Comparison of ENCODE assay signal across 8 cellular contexts in the genomic region with DNA sequence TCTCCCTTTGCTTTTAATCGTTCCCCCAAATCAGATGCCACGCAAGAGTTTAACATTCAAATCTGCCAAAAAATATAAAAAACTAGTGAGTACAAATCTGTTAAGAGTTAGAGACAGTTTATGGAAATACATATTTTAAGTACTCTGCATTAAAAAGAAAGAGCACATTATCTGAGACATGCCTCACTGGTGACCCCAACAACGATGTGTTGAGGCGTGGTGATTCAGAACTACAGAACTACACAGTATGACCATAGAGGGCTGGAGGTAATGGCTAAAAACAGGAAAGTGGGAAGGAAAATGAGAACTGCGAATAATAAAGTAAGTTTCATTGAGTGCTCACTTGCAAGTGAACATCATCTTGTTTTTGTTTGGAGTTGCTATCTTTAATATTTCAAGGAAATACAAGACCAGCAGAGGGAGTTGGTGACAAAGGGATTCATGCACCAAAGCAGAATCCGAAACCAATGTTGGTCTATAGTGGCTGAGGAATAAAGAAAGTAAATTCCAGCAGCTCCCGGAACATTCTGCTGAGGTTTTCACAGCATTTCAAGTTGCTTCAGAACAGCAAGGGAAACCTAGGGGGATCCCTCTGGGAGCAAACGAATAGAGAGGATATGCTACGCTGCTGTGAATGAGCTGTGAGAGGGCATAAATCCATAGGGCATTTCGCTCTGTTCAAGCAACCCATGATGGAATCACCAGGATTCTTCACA.
DNase-seq lines count a peak whose midpoint lies in the region; ATAC-seq and TF ChIP-seq lines count a peak whose summit lies in the region.

No MANE protein-coding gene starts in this region.

- no peaks in the 10 kb centered on the region for H3K36me3 ChIP-seq in tibial nerve

- 44 to 47% methylated on average over 10 of the region's 10 CpGs for WGBS in tibial nerve, 2 donors

- peak overlapping the region; percentile 24; the same call in 1 of the 2 replicates for H3K27ac ChIP-seq in VCaP
- H3K27ac ChIP-seq in tibial nerve = no peak overlapping the region

- TF ChIP-seq CTCF in VCaP (conservative IDR thresholded peaks at IDR 0.05) (peak; percentile 77), tibial nerve (IDR thresholded peaks at IDR 0.05) (peak in 4 of 5 experiments; percentile 20 to 39 (median 32)), CD14-positive monocyte (IDR thresholded peaks at IDR 0.05) (no peak)

- no peaks in the 10 kb centered on the region for H3K9me3 ChIP-seq in tibial nerve

- H3K9me3 Mint-ChIP-seq in CD14-positive monocyte = peaks cover 0 to 7% (median 0%) of the 10 kb centered on the region in 7 donors

- no peaks in the 10 kb centered on the region for H3K36me3 Mint-ChIP-seq in CD14-positive monocyte

- intact Hi-C loops in CD14-positive monocyte (cut with micrococcal nuclease) = no loop called here

- H3K27me3 ChIP-seq in tibial nerve = no peaks in the 10 kb centered on the region

- peak overlapping the region in 1 of 4 donors; percentile 30 for H3K4me3 ChIP-seq in tibial nerve

- H3K4me1 Mint-ChIP-seq in CD14-positive monocyte = no peaks in the 10 kb centered on the region

- ATAC-seq in left lobe of liver (peak; percentile 98), GM18909 (IDR thresholded peaks at IDR 0.05; ENCODE audit: poor library complexity, unreplicated experiment) (no peak), esophagus mucosa (no peak)

- no peak overlapping the region for H3K4me3 Mint-ChIP-seq in CD14-positive monocyte

- no peak overlapping the region for H3K27ac Mint-ChIP-seq in CD14-positive monocyte

- no peak for TF ChIP-seq EP300 in tibial nerve (IDR thresholded peaks at IDR 0.05)

- no peak for TF ChIP-seq POLR2A in tibial nerve (IDR thresholded peaks at IDR 0.05)

- peaks cover 0 to 3% (median 3%) of the 10 kb centered on the region in 3 donors for H3K27me3 Mint-ChIP-seq in CD14-positive monocyte (ENCODE audit: low read depth in 3 of 3)

- no peaks in the 10 kb centered on the region for H3K4me1 ChIP-seq in tibial nerve

- DNase-seq in NCI-H82 (lab: John Stamatoyannopoulos, UW) (peak; percentile 23), NCI-H82 treated with DMSO at 0.1 percent for 48 hours (lab: John Stamatoyannopoulos, UW; ENCODE audit: unreplicated experiment) (no peak), left lobe of liver (ENCODE audit: low spot score) (no peak), tibial nerve (ENCODE audit: low spot score in 2 of 2) (no peak), CD14-positive monocyte (ENCODE audit: low spot score) (no peak)
